In genomic region chr9:118659011-118659410, GRCh38 we compare ENCODE assay signal across 17 cellular contexts.
A peak's percentile ranks its signal among the peaks of the same experiment; 100 is the strongest.
DNase-seq lines count a peak whose midpoint lies in the region; ATAC-seq and TF ChIP-seq lines count a peak whose summit lies in the region.
"Had no signal": no experiment of that assay in that cellular context is flagged by ENCODE, and none has a peak within 500 bp of the region (broad histone marks: within the 10 kb centered on the region; RNA-seq: fewer than 3 reads in every experiment).

No MANE protein-coding gene starts in this region.

- intact Hi-C loops in mammary epithelial cell (cut with micrococcal nuclease) (loop anchor here (10.0 kb wide), 2 partner anchors 134 to 706 kb away; partner anchors contain the start of gene BRINP1), breast epithelium (cut with DNase I; ENCODE audit: low total_unique reads) (no loop called here), posterior cingulate gyrus (cut with DNase I) (no loop called here), esophagus muscularis mucosa (cut with DNase I) (no loop called here)

- DNase-seq in mammary epithelial cell (peak; percentile 80), breast epithelium (ENCODE audit: low spot score in 2 of 2) (no peak), epithelial cell of esophagus (ENCODE audit: low read depth) (peak; percentile 78), foreskin keratinocyte (peak; percentile 58 to 79), posterior cingulate gyrus (no peak), esophagus muscularis mucosa (ENCODE audit: extremely low spot score) (no peak)
- DNase-seq: AML-193; Caco-2; Calu3; CD4-positive, alpha-beta T cell; CD8-positive, alpha-beta T cell; DMS79 treated with DMSO at 0.1 percent for 48 hours; GF-D8 had no signal

- H3K4me3 ChIP-seq in mammary epithelial cell (replicated peaks in 1 of 3; ENCODE audit: insufficient read depth in 1 of 3, low read depth in 2 of 3, low read length in 3 of 3), result no peak overlapping the region
- no peak overlapping the region for H3K4me3 ChIP-seq in breast epithelium
- no peak overlapping the region for H3K4me3 ChIP-seq in epithelial cell of esophagus (ENCODE audit: low read length)
- no peak overlapping the region for H3K4me3 ChIP-seq in esophagus muscularis mucosa
- H3K4me3 ChIP-seq: A549; BLaER1 treated with 17β-estradiol and CSF1 and Interleukin-3, amounts not matched to agents 10 nM and 100 nM had no signal

- H3K27me3 ChIP-seq in mammary epithelial cell (ENCODE audit: insufficient read depth, low read length) (no peaks in the 10 kb centered on the region), breast epithelium (no peaks in the 10 kb centered on the region), foreskin keratinocyte (no peaks in the 10 kb centered on the region), esophagus muscularis mucosa (no peaks in the 10 kb centered on the region)
- H3K27me3 ChIP-seq: BLaER1 treated with 17β-estradiol and CSF1 and Interleukin-3, amounts not matched to agents 10 nM and 100 nM had no signal

- no peak for TF ChIP-seq EP300 in esophagus muscularis mucosa (IDR thresholded peaks at IDR 0.05)

- H3K79me2 ChIP-seq in mammary epithelial cell (ENCODE audit: insufficient read depth, low read length), result no peaks in the 10 kb centered on the region

- WGBS in mammary epithelial cell (ENCODE audit: low coverage, missing lambda C conversion rate), result 47% methylated on average over 6 of the region's 6 CpGs
- 64% methylated on average over 6 of the region's 6 CpGs for WGBS in esophagus muscularis mucosa

- H3K9ac ChIP-seq in mammary epithelial cell (ENCODE audit: insufficient read depth, low read length), result no peak overlapping the region
- H3K9ac ChIP-seq: BLaER1 treated with 17β-estradiol and CSF1 and Interleukin-3, amounts not matched to agents 10 nM and 100 nM had no signal

- ATAC-seq in foreskin keratinocyte, result peak; percentile 45
- ATAC-seq: A549; CD8-positive, alpha-beta T cell had no signal

- peak overlapping the region; percentile 5 for H2AFZ ChIP-seq in mammary epithelial cell (ENCODE audit: low read depth, low read length)

- no peak overlapping the region for H3K27ac ChIP-seq in mammary epithelial cell (ENCODE audit: insufficient read depth, low read depth, low read length)
- no peak overlapping the region for H3K27ac ChIP-seq in breast epithelium
- H3K27ac ChIP-seq in foreskin keratinocyte, result no peak overlapping the region
- no peak overlapping the region for H3K27ac ChIP-seq in esophagus muscularis mucosa (replicated peaks in 1 of 4)
- H3K27ac ChIP-seq: 22Rv1; A549; BLaER1 treated with 17β-estradiol and CSF1 and Interleukin-3, amounts not matched to agents 10 nM and 100 nM; C4-2B had no signal

- in situ Hi-C loops in mammary epithelial cell (cut with MboI; ENCODE audit: low sequenced_read_pairs in 2 of 2), result no loop called here

- dilution Hi-C loops in mammary epithelial cell (cut with HindIII; ENCODE audit: low sequenced_read_pairs), result loop anchor here (5.0 kb wide), 1 partner anchor 62 kb away; no protein-coding TSS in a partner anchor

- H3K4me1 ChIP-seq in mammary epithelial cell (ENCODE audit: insufficient read depth, low read length) (peaks cover 8% of the 10 kb centered on the region), breast epithelium (no peaks in the 10 kb centered on the region), foreskin keratinocyte (no peaks in the 10 kb centered on the region), esophagus muscularis mucosa (no peaks in the 10 kb centered on the region)
- H3K4me1 ChIP-seq: A549; BLaER1 treated with 17β-estradiol and CSF1 and Interleukin-3, amounts not matched to agents 10 nM and 100 nM; Caco-2 had no signal

- H3K4me2 ChIP-seq in mammary epithelial cell (ENCODE audit: insufficient read depth, low read depth, low read length), result no peak overlapping the region
- H3K4me2 ChIP-seq: A549; BLaER1 treated with 17β-estradiol and CSF1 and Interleukin-3, amounts not matched to agents 10 nM and 100 nM had no signal

- no TSS peak for BruUV-seq in mammary epithelial cell (replicated peaks; lab: Mats Ljungman, UMichigan)

- H3K9me3 ChIP-seq in mammary epithelial cell (replicated peaks; ENCODE audit: insufficient read depth, low read length) (no peaks in the 10 kb centered on the region), breast epithelium (no peaks in the 10 kb centered on the region), esophagus muscularis mucosa (no peaks in the 10 kb centered on the region)
- H3K9me3 ChIP-seq: A549; BLaER1 treated with 17β-estradiol and CSF1 and Interleukin-3, amounts not matched to agents 10 nM and 100 nM; Caco-2 had no signal

- TF ChIP-seq CTCF in mammary epithelial cell (conservative IDR thresholded peaks at IDR 0.05 in 1 of 2, IDR thresholded peaks at IDR 0.05 in 1 of 2; ENCODE audit: extremely low read depth in 1 of 2, insufficient read depth in 1 of 2, low read depth in 1 of 2, low read length in 2 of 2) (no peak), breast epithelium (IDR thresholded peaks at IDR 0.05) (no peak), epithelial cell of esophagus (IDR thresholded peaks at IDR 0.05; ENCODE audit: insufficient read depth, low read depth, low read length, missing control alignments) (no peak), foreskin keratinocyte (conservative IDR thresholded peaks at IDR 0.05) (no peak), esophagus muscularis mucosa (IDR thresholded peaks at IDR 0.05) (no peak)

- CTCF ChIA-PET in mammary epithelial cell (lab: Charles Lee; ENCODE audit: low non-redundant PET), result no interaction called here

- TF ChIP-seq POLR2A in breast epithelium (IDR thresholded peaks at IDR 0.05), result no peak
- TF ChIP-seq POLR2A in esophagus muscularis mucosa (IDR thresholded peaks at IDR 0.05; ENCODE audit: low read depth), result no peak

- no peaks in the 10 kb centered on the region for H4K20me1 ChIP-seq in mammary epithelial cell (ENCODE audit: insufficient read depth, low read length)
- H4K20me1 ChIP-seq: BLaER1 treated with 17β-estradiol and CSF1 and Interleukin-3, amounts not matched to agents 10 nM and 100 nM had no signal

- no peaks in the 10 kb centered on the region for H3K36me3 ChIP-seq in mammary epithelial cell (ENCODE audit: insufficient read depth, low read length)
- no peaks in the 10 kb centered on the region for H3K36me3 ChIP-seq in breast epithelium
- no peaks in the 10 kb centered on the region for H3K36me3 ChIP-seq in esophagus muscularis mucosa
- H3K36me3 ChIP-seq: BLaER1 treated with 17β-estradiol and CSF1 and Interleukin-3, amounts not matched to agents 10 nM and 100 nM had no signal

Comparison
In these comparisons a context has a peak if more than half of its experiments do, and no peak if none do; other contexts are left out.
1. DNase-seq: peak in mammary epithelial cell (single experiment), epithelial cell of esophagus (single experiment) and foreskin keratinocyte (2 of 2); none in breast epithelium (0 of 2), posterior cingulate gyrus (0 of 10) and esophagus muscularis mucosa (single experiment).